In genomic region chr13:24267801-24268200, GRCh38 we compare ENCODE assay signal across 13 cellular contexts. TPM values are rescaled to one million over a fixed set of nuclear protein-coding genes. Genes with fewer than 3 reads are reported as not detected.
DNase-seq lines count a peak whose midpoint lies in the region; ATAC-seq and TF ChIP-seq lines count a peak whose summit lies in the region.
"Had no signal": no experiment of that assay in that cellular context is flagged by ENCODE, and none has a peak within 500 bp of the region (broad histone marks: within the 10 kb centered on the region; RNA-seq: fewer than 3 reads in every experiment).

No MANE protein-coding gene starts in this region.

- no peaks in the 10 kb centered on the region for H3K27me3 Mint-ChIP-seq in CD4-positive, CD25-positive, alpha-beta regulatory T cell

- H3K27ac Mint-ChIP-seq in CD4-positive, CD25-positive, alpha-beta regulatory T cell, result peak overlapping the region; percentile 95 to 99 (median 97)

- ATAC-seq in CD4-positive, CD25-positive, alpha-beta regulatory T cell (ENCODE audit: low read depth in 2 of 2), result no peak
- ATAC-seq in HG03108 (IDR thresholded peaks at IDR 0.05; ENCODE audit: unreplicated experiment), result no peak
- ATAC-seq: activated CD4-positive, CD25-positive, alpha-beta regulatory T cell treated with anti-CD3 and anti-CD28 coated beads, Interleukin-2, amount 50 U/mL, for 24 hours had no signal

- H3K4me1 Mint-ChIP-seq in CD4-positive, CD25-positive, alpha-beta regulatory T cell, result peaks cover 42 to 93% (median 82%) of the 10 kb centered on the region in 4 donors

- no peak for TF ChIP-seq CTCF in epithelial cell of proximal tubule (conservative IDR thresholded peaks at IDR 0.05; ENCODE audit: low read depth, low read length)

- H3K9ac ChIP-seq in rectal smooth muscle tissue (ENCODE audit: low read length), result no peak overlapping the region
- H3K9ac ChIP-seq: KMS-11 had no signal

- no peaks in the 10 kb centered on the region for H3K9me3 ChIP-seq in CD4-positive, CD25-positive, alpha-beta regulatory T cell (ENCODE audit: control insufficient read depth in 2 of 2, low read length in 2 of 2)

- DNase-seq in CD4-positive, CD25-positive, alpha-beta regulatory T cell, result no peak
- DNase-seq in OCI-M1 (lab: John Stamatoyannopoulos, UW) (peak; percentile 29), epithelial cell of proximal tubule (ENCODE audit: low read depth) (no peak), GM03348 (ENCODE audit: low spot score) (no peak), CD1c-positive myeloid dendritic cell (ENCODE audit: extremely low spot score) (no peak), KBM-7 (no peak)
- DNase-seq: SHP77 had no signal

- H3K27me3 ChIP-seq in CD4-positive, CD25-positive, alpha-beta regulatory T cell (ENCODE audit: control insufficient read depth, insufficient read depth, low read length), result no peaks in the 10 kb centered on the region
- no peaks in the 10 kb centered on the region for H3K27me3 ChIP-seq in rectal smooth muscle tissue (ENCODE audit: control insufficient read depth, insufficient read depth, low read length)

- peak overlapping the region; percentile 86 to 92 (median 90) for H3K4me3 Mint-ChIP-seq in CD4-positive, CD25-positive, alpha-beta regulatory T cell

- H3K36me3 Mint-ChIP-seq in CD4-positive, CD25-positive, alpha-beta regulatory T cell, result peaks cover 16% of the 10 kb centered on the region

- in situ Hi-C loops in KBM-7 (cut with MboI; ENCODE audit: low pct_unique_long_range_greater_than_20kb, low sequenced_read_pairs), result no loop called here

- H3K36me3 ChIP-seq in CD4-positive, CD25-positive, alpha-beta regulatory T cell (ENCODE audit: control insufficient read depth, insufficient read depth, low read length), result peaks cover 2% of the 10 kb centered on the region
- H3K36me3 ChIP-seq in rectal smooth muscle tissue (ENCODE audit: control insufficient read depth, insufficient read depth, low read length), result peaks cover 2% of the 10 kb centered on the region

- peak overlapping the region; percentile 85 for H3K4me3 ChIP-seq in CD4-positive, CD25-positive, alpha-beta regulatory T cell (ENCODE audit: low read depth, low read length)
- H3K4me3 ChIP-seq in epithelial cell of proximal tubule (ENCODE audit: low read depth, low read length) (peak overlapping the region; percentile 20), rectal smooth muscle tissue (ENCODE audit: low read length) (no peak overlapping the region)

- peaks cover 99% of the 10 kb centered on the region for H3K4me1 ChIP-seq in CD4-positive, CD25-positive, alpha-beta regulatory T cell (ENCODE audit: control insufficient read depth, insufficient read depth, low read length, poor library complexity, severe bottlenecking)
- H3K4me1 ChIP-seq in rectal smooth muscle tissue (ENCODE audit: control insufficient read depth, insufficient read depth, low read length), result peaks cover 18% of the 10 kb centered on the region

- peak overlapping the region; percentile 96 for H3K27ac ChIP-seq in CD4-positive, CD25-positive, alpha-beta regulatory T cell (ENCODE audit: insufficient read depth, low read length, poor library complexity, severe bottlenecking)
- H3K27ac ChIP-seq in rectal smooth muscle tissue (ENCODE audit: low read depth, low read length), result peak overlapping the region; percentile 1
- H3K27ac ChIP-seq: KMS-11 had no signal

- H3K9me3 Mint-ChIP-seq in CD4-positive, CD25-positive, alpha-beta regulatory T cell, result no peaks in the 10 kb centered on the region

RNA-seq across cellular contexts. Expression of gene C1QTNF9, which starts 41.6 kb away (rescaled TPM):
- 0.20 TPM for total RNA-seq in CD4-positive, CD25-positive, alpha-beta regulatory T cell
- polyA plus RNA-seq in CD4-positive, CD25-positive, alpha-beta regulatory T cell, result not detected
- total RNA-seq in epithelial cell of proximal tubule, result not detected in 2 replicates
- total RNA-seq: bronchial epithelial cell, glomerular endothelial cell had no signal
